Comparison of ENCODE assay signal across 22 cellular contexts in the genomic region with DNA sequence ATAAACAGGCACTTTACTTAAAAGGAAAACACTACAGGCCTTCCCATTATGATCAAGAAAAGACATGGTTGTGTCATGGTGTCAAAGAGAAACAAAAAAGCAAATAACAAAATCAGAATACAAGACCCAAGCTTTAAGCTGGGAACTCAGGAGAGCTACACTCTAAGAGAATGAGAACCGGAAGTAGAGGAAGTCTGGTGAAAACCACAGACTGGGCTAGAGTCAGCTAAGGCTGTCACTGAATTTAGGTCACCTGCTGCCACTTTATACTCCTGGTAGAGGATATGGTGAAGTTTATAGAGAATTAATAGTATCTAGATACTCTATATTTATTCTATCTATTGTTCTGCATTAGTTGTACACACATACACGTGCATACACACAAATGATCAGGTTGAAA.
DNase-seq lines count a peak whose midpoint lies in the region; ATAC-seq and TF ChIP-seq lines count a peak whose summit lies in the region.
"Had no signal": no experiment of that assay in that cellular context is flagged by ENCODE, and none has a peak within 500 bp of the region (broad histone marks: within the 10 kb centered on the region; RNA-seq: fewer than 3 reads in every experiment).

No MANE protein-coding gene starts in this region.

- POLR2A ChIA-PET in CD4-positive, alpha-beta memory T cell (lab: Charles Lee; ENCODE audit: partially characterized antibody) = no interaction called here

- H3K27ac ChIP-seq in CD4-positive, alpha-beta memory T cell (ENCODE audit: low read depth, low read length) = no peak overlapping the region
- H3K27ac ChIP-seq in Karpas-422 (ENCODE audit: low read length) (no peak overlapping the region), OCI-LY3 (ENCODE audit: low read length) (no peak overlapping the region)
- no peak overlapping the region for H3K27ac ChIP-seq in effector memory CD4-positive, alpha-beta T cell (ENCODE audit: insufficient read depth, low read length, poor library complexity, severe bottlenecking)
- H3K27ac ChIP-seq: neural progenitor cell, psoas muscle, skin epidermis had no signal

- H3K79me2 ChIP-seq in Karpas-422 (ENCODE audit: low read length) (no peaks in the 10 kb centered on the region), OCI-LY3 (ENCODE audit: low read length) (no peaks in the 10 kb centered on the region)

- H3K9ac ChIP-seq in Karpas-422 (ENCODE audit: low read length) = no peak overlapping the region
- H3K9ac ChIP-seq in OCI-LY3 (ENCODE audit: low read length) = no peak overlapping the region
- H3K9ac ChIP-seq: neural progenitor cell had no signal

- H3K36me3 Mint-ChIP-seq in CD4-positive, alpha-beta memory T cell = no peaks in the 10 kb centered on the region
- H3K36me3 Mint-ChIP-seq: neural progenitor cell had no signal

- 0 out of 2 replicates have a peak overlapping the region, but pooled peaks have one; percentile 42 for H2AFZ ChIP-seq in Karpas-422 (ENCODE audit: low read length)
- H2AFZ ChIP-seq in OCI-LY3 (ENCODE audit: low read depth, low read length) = peak overlapping the region; percentile 35; the same call in 1 of the 2 replicates
- H2AFZ ChIP-seq: neural progenitor cell had no signal

- peaks cover 0 to 17% (median 2%) of the 10 kb centered on the region in 4 donors for H3K4me1 Mint-ChIP-seq in CD4-positive, alpha-beta memory T cell
- H3K4me1 Mint-ChIP-seq: endodermal cell, neural progenitor cell had no signal

- ATAC-seq in HG03565 (IDR thresholded peaks at IDR 0.05; ENCODE audit: unreplicated experiment) = no peak
- no peak for ATAC-seq in HG02763 (IDR thresholded peaks at IDR 0.05; ENCODE audit: unreplicated experiment)
- no peak for ATAC-seq in GM19463 (IDR thresholded peaks at IDR 0.05; ENCODE audit: unreplicated experiment)
- ATAC-seq: activated CD8-positive, alpha-beta T cell treated with anti-CD3 and anti-CD28 coated beads for 36 hours; left ventricle myocardium superior; psoas muscle had no signal

- TF ChIP-seq CTCF in OCI-LY3 (IDR thresholded peaks at IDR 0.05; ENCODE audit: low read depth, low read length) = no peak

- H3K4me3 ChIP-seq in CD4-positive, alpha-beta memory T cell (ENCODE audit: low read length in 2 of 2) = no peak overlapping the region
- H3K4me3 ChIP-seq in Karpas-422 (ENCODE audit: low read length) (no peak overlapping the region), OCI-LY3 (ENCODE audit: low read length) (no peak overlapping the region)
- H3K4me3 ChIP-seq in effector memory CD4-positive, alpha-beta T cell (ENCODE audit: insufficient read depth, low read depth, low read length, poor library complexity, severe bottlenecking) = no peak overlapping the region
- H3K4me3 ChIP-seq: neural progenitor cell, psoas muscle, skin epidermis had no signal

- H3K36me3 ChIP-seq in CD4-positive, alpha-beta memory T cell (ENCODE audit: insufficient read depth, low read length) = no peaks in the 10 kb centered on the region
- H3K36me3 ChIP-seq in Karpas-422 (ENCODE audit: insufficient read depth, low read length) (no peaks in the 10 kb centered on the region), OCI-LY3 (replicated peaks; ENCODE audit: low read depth, low read length) (no peaks in the 10 kb centered on the region)
- H3K36me3 ChIP-seq in effector memory CD4-positive, alpha-beta T cell (ENCODE audit: control insufficient read depth, insufficient read depth, low read length) = no peaks in the 10 kb centered on the region
- H3K36me3 ChIP-seq: neural progenitor cell had no signal

- no peaks in the 10 kb centered on the region for H4K20me1 ChIP-seq in Karpas-422 (ENCODE audit: insufficient read depth, low read depth, low read length)
- H4K20me1 ChIP-seq in OCI-LY3 (ENCODE audit: insufficient read depth, low read length) = no peaks in the 10 kb centered on the region

- intact Hi-C loops in CD4-positive, alpha-beta memory T cell (cut with micrococcal nuclease) = no loop called here

- peak overlapping the region in 5 of 8 donors; percentile 3 to 68 (median 40) for H3K4me3 Mint-ChIP-seq in CD4-positive, alpha-beta memory T cell
- H3K4me3 Mint-ChIP-seq: activated CD8-positive, alpha-beta T cell treated with anti-CD3 and anti-CD28 coated beads for 36 hours; endodermal cell; neural progenitor cell had no signal

- no peaks in the 10 kb centered on the region for H3K4me1 ChIP-seq in CD4-positive, alpha-beta memory T cell (ENCODE audit: insufficient read depth, low read length)
- H3K4me1 ChIP-seq in Karpas-422 (ENCODE audit: low read length) (no peaks in the 10 kb centered on the region), OCI-LY3 (ENCODE audit: low read length) (0 out of 2 replicates have a peak, but pooled peaks cover 7% of the 10 kb centered on the region)
- H3K4me1 ChIP-seq in effector memory CD4-positive, alpha-beta T cell (ENCODE audit: control insufficient read depth, insufficient read depth, low read length, poor library complexity, severe bottlenecking) = no peaks in the 10 kb centered on the region
- H3K4me1 ChIP-seq: neural progenitor cell, psoas muscle had no signal

- H3K27me3 Mint-ChIP-seq in CD4-positive, alpha-beta memory T cell = no peaks in the 10 kb centered on the region
- H3K27me3 Mint-ChIP-seq: activated CD8-positive, alpha-beta T cell treated with anti-CD3 and anti-CD28 coated beads for 36 hours had no signal

- no peaks in the 10 kb centered on the region for H3K9me2 ChIP-seq in Karpas-422 (replicated peaks; ENCODE audit: insufficient read depth, low read length)

- H3K4me2 ChIP-seq in Karpas-422 (ENCODE audit: low read depth, low read length, poor library complexity, severe bottlenecking) (no peak overlapping the region), OCI-LY3 (ENCODE audit: low read length) (no peak overlapping the region)
- H3K4me2 ChIP-seq: neural progenitor cell had no signal

- H3K9me3 Mint-ChIP-seq in CD4-positive, alpha-beta memory T cell = peaks cover 0 to 12% (median 2%) of the 10 kb centered on the region in 8 donors
- H3K9me3 Mint-ChIP-seq: activated CD8-positive, alpha-beta T cell treated with anti-CD3 and anti-CD28 coated beads for 36 hours; endodermal cell; neural progenitor cell had no signal

- H3K27me3 ChIP-seq in CD4-positive, alpha-beta memory T cell (ENCODE audit: insufficient read depth, low read length) = no peaks in the 10 kb centered on the region
- H3K27me3 ChIP-seq in Karpas-422 (ENCODE audit: low read length) = no peaks in the 10 kb centered on the region
- H3K27me3 ChIP-seq in OCI-LY3 (ENCODE audit: low read depth, low read length) = no peaks in the 10 kb centered on the region
- no peaks in the 10 kb centered on the region for H3K27me3 ChIP-seq in effector memory CD4-positive, alpha-beta T cell (replicated peaks; ENCODE audit: control insufficient read depth, insufficient read depth, low read length, poor library complexity, severe bottlenecking)
- H3K27me3 ChIP-seq: neural progenitor cell had no signal

- peak overlapping the region in 1 of 7 donors; percentile 11 for H3K27ac Mint-ChIP-seq in CD4-positive, alpha-beta memory T cell
- H3K27ac Mint-ChIP-seq: activated CD8-positive, alpha-beta T cell treated with anti-CD3 and anti-CD28 coated beads for 36 hours; endodermal cell; neural progenitor cell had no signal

- peak in 4 of 5 donors; percentile 2 to 14 (median 6) for DNase-seq in CD4-positive, alpha-beta memory T cell
- DNase-seq in Karpas-422 = no peak
- peak in 2 of 3 donors; percentile 0 for DNase-seq in effector memory CD4-positive, alpha-beta T cell
- DNase-seq in stimulated activated CD4-positive, alpha-beta T cell treated with anti-CD3 and anti-CD28 coated beads, Interleukin-1b, Interleukin-23, amount 100 ng/mL, for 48 hours = no peak
- DNase-seq: activated CD8-positive, alpha-beta T cell treated with anti-CD3 and anti-CD28 coated beads for 36 hours; activated naive CD4-positive, alpha-beta T cell treated with anti-CD3 and anti-CD28 coated beads, Interleukin-2, amount 50 U/mL, for 16 hours; activated T-cell treated with anti-CD3 and anti-CD28 coated beads, Interleukin-2, amount 50 U/mL, for 48 hours; aorta; cerebellar nuclear complex; DMS79; endodermal cell; head of caudate nucleus; left ventricle myocardium superior; psoas muscle; stimulated activated CD4-positive, alpha-beta T cell treated with anti-CD3 and anti-CD28 coated beads, Interleukin-4, amount 100 ng/mL, for 4 hours; T-helper 1 cell had no signal

- H3K9me3 ChIP-seq in CD4-positive, alpha-beta memory T cell (ENCODE audit: control insufficient read depth in 1 of 2, low read length in 2 of 2) = no peaks in the 10 kb centered on the region
- H3K9me3 ChIP-seq in Karpas-422 (ENCODE audit: low read length) (no peaks in the 10 kb centered on the region), OCI-LY3 (ENCODE audit: insufficient read depth, low read length) (no peaks in the 10 kb centered on the region)
- no peaks in the 10 kb centered on the region for H3K9me3 ChIP-seq in effector memory CD4-positive, alpha-beta T cell (ENCODE audit: control insufficient read depth, low read length)
- H3K9me3 ChIP-seq: psoas muscle had no signal

- CTCF ChIA-PET in CD4-positive, alpha-beta memory T cell (lab: Charles Lee; ENCODE audit: partially characterized antibody) = no interaction called here

Comparison
In these comparisons a context has a peak if more than half of its experiments do, and no peak if none do; other contexts are left out.
1. DNase-seq: peak in CD4-positive, alpha-beta memory T cell (4 of 5) and effector memory CD4-positive, alpha-beta T cell (2 of 3); none in Karpas-422 (single experiment) and stimulated activated CD4-positive, alpha-beta T cell treated with anti-CD3 and anti-CD28 coated beads, Interleukin-1b, Interleukin-23, amount 100 ng/mL, for 48 hours (single experiment).